Comparison of ENCODE assay signal across 15 cellular contexts in genomic region chr5:31556461-31556860, GRCh38. TPM values are rescaled to one million over a fixed set of nuclear protein-coding genes. Genes with fewer than 3 reads are reported as not detected.
DNase-seq lines count a peak whose midpoint lies in the region; ATAC-seq and TF ChIP-seq lines count a peak whose summit lies in the region.
"Had no signal": no experiment of that assay in that cellular context is flagged by ENCODE, and none has a peak within 500 bp of the region (broad histone marks: within the 10 kb centered on the region; RNA-seq: fewer than 3 reads in every experiment).

No MANE protein-coding gene starts in this region.

- no peaks in the 10 kb centered on the region for H4K20me1 ChIP-seq in SK-N-SH (ENCODE audit: insufficient read depth)
- H4K20me1 ChIP-seq: BLaER1 had no signal

- H3K79me2 ChIP-seq in SK-N-SH (ENCODE audit: insufficient read depth) = no peaks in the 10 kb centered on the region

- H3K9ac ChIP-seq in SK-N-SH = no peak overlapping the region
- H3K9ac ChIP-seq: BLaER1 had no signal

- no peak for TF ChIP-seq POLR2A in tibial nerve (IDR thresholded peaks at IDR 0.05)

- H3K4me3 ChIP-seq in SK-N-SH (ENCODE audit: low read depth in 2 of 2, low read length in 1 of 2) = no peak overlapping the region
- H3K4me3 ChIP-seq in tibial nerve = no peak overlapping the region
- H3K4me3 ChIP-seq: BLaER1, GM23338 had no signal

- H3K36me3 ChIP-seq in SK-N-SH (replicated peaks in 1 of 2; ENCODE audit: control insufficient read depth in 1 of 2, insufficient read depth in 2 of 2, low read length in 1 of 2) (peaks cover 26 to 30% of the 10 kb centered on the region in 2 experiments), tibial nerve (peaks cover 0 to 73% (median 5%) of the 10 kb centered on the region in 3 donors)

- TF ChIP-seq CTCF in SK-N-SH (IDR thresholded peaks at IDR 0.05) = no peak
- TF ChIP-seq CTCF in tibial nerve (IDR thresholded peaks at IDR 0.05) = no peak

- CTCF ChIA-PET in SK-N-SH (lab: Yijun Ruan, JAX) = interaction anchor here (0.6 to 1.6 kb wide), 3 partner anchors 253 to 884 kb away, joined by 3 to 4 read pairs (median 3); no protein-coding TSS in a partner anchor

- H3K27ac ChIP-seq in SK-N-SH (ENCODE audit: low read depth in 2 of 2, low read length in 1 of 2) (no peak overlapping the region), tibial nerve (no peak overlapping the region)
- H3K27ac ChIP-seq: 22Rv1, BLaER1 had no signal

- no peak for TF ChIP-seq EP300 in SK-N-SH (IDR thresholded peaks at IDR 0.05; ENCODE audit: borderline replicate concordance in 1 of 2, low read depth in 1 of 2, low read length in 1 of 2)
- TF ChIP-seq EP300 in tibial nerve (IDR thresholded peaks at IDR 0.05) = no peak

- no peak for DNase-seq in SK-N-SH
- DNase-seq in amniotic epithelial cell (ENCODE audit: low read depth) = peak; percentile 64
- DNase-seq in fibroblast of peridontal ligament (ENCODE audit: extremely low read depth) = peak; percentile 45
- no peak for DNase-seq in tibial nerve (ENCODE audit: low spot score in 2 of 2)
- no peak for DNase-seq in anterior cingulate cortex (lab: John Stamatoyannopoulos, UW)
- DNase-seq: AML-193, DMS53, GF-D8, H9 had no signal

- H3K27me3 ChIP-seq in SK-N-SH (ENCODE audit: insufficient read depth) = no peaks in the 10 kb centered on the region
- H3K27me3 ChIP-seq in tibial nerve = no peaks in the 10 kb centered on the region
- H3K27me3 ChIP-seq: BLaER1 had no signal

- peaks cover 0 to 13% of the 10 kb centered on the region in 2 experiments; a peak in 1 of 4 replicates for H3K4me1 ChIP-seq in SK-N-SH (ENCODE audit: control insufficient read depth in 1 of 2, insufficient read depth in 2 of 2, low read depth in 1 of 2, low read length in 1 of 2)
- no peaks in the 10 kb centered on the region for H3K4me1 ChIP-seq in tibial nerve
- H3K4me1 ChIP-seq: BLaER1 had no signal

- H3K9me3 ChIP-seq in SK-N-SH (no peaks in the 10 kb centered on the region), tibial nerve (no peaks in the 10 kb centered on the region)
- H3K9me3 ChIP-seq: BLaER1 had no signal

- POLR2A ChIA-PET in SK-N-SH (lab: Yijun Ruan, JAX) = no interaction called here

- peaks cover 3% of the 10 kb centered on the region for H3F3A ChIP-seq in SK-N-SH (replicated peaks; ENCODE audit: insufficient read depth)

- 87% methylated on average over 3 of the region's 3 CpGs for WGBS in SK-N-SH (ENCODE audit: low lambda C conversion rate)
- WGBS in tibial nerve, 2 donors = 66 to 67% methylated on average over 3 of the region's 3 CpGs

- ATAC-seq in SK-N-SH treated with all-trans-retinoic acid at 6 μM for 48 hours = peak; percentile 52; the same call in 2 of the 3 replicates
- no peak for ATAC-seq in HG03342 (IDR thresholded peaks at IDR 0.05; ENCODE audit: unreplicated experiment)
- ATAC-seq: GM23338, HepG2 had no signal

- H3K9me2 ChIP-seq in SK-N-SH = no peaks in the 10 kb centered on the region

- no peak for TF ChIP-seq RAD21 in SK-N-SH (IDR thresholded peaks at IDR 0.05; ENCODE audit: low read length)

- no peak overlapping the region for H3K4me2 ChIP-seq in SK-N-SH
- H3K4me2 ChIP-seq: BLaER1, GM23338 had no signal

- no peak overlapping the region for H2AFZ ChIP-seq in SK-N-SH (ENCODE audit: low read depth)
- H2AFZ ChIP-seq: GM23338 had no signal

TF ChIP-seq in SK-N-SH treated with all-trans-retinoic acid at 6 μM for 48 hours, 23 proteins besides CTCF, POLR2A, EP300 and RAD21:
- TF ChIP-seq OSR1 (CRISPR knock-in tag; IDR thresholded peaks at IDR 0.05) (no peak), ARNTL (CRISPR knock-in tag; IDR thresholded peaks at IDR 0.05; ENCODE audit: borderline replicate concordance, low read depth) (no peak), ZNF565 (CRISPR knock-in tag; conservative IDR thresholded peaks at IDR 0.05; ENCODE audit: low read depth) (no peak), TSHZ2 (CRISPR knock-in tag; IDR thresholded peaks at IDR 0.05) (no peak), ZNF70 (CRISPR knock-in tag; IDR thresholded peaks at IDR 0.05) (no peak), ZFP3 (CRISPR knock-in tag; IDR thresholded peaks at IDR 0.05) (no peak), SNAI2 (CRISPR knock-in tag; IDR thresholded peaks at IDR 0.05) (no peak), CSDC2 (CRISPR knock-in tag; IDR thresholded peaks at IDR 0.05) (no peak), PPARA (CRISPR knock-in tag; IDR thresholded peaks at IDR 0.05; ENCODE audit: borderline replicate concordance) (no peak)

TF ChIP-seq in SK-N-SH, 30 proteins besides CTCF, POLR2A, EP300 and RAD21:
- TF ChIP-seq JUND (IDR thresholded peaks at IDR 0.05) (no peak), GABPA (IDR thresholded peaks at IDR 0.05; ENCODE audit: low read depth) (no peak), CHD2 (IDR thresholded peaks at IDR 0.05; ENCODE audit: low read length, partially characterized antibody) (no peak), FOXM1 (IDR thresholded peaks at IDR 0.05; ENCODE audit: low read depth) (no peak), RCOR1 (IDR thresholded peaks at IDR 0.05; ENCODE audit: low read length) (no peak)

RNA-seq across cellular contexts. Expression of gene C5orf22, which starts 24.4 kb away (rescaled TPM):
- polyA plus RNA-seq in SK-N-SH (2012; rRNA removed) = 13.6 and 14.7 TPM in 2 replicates
- polyA plus RNA-seq in SK-N-SH (2012; cell fraction: cytosol; rRNA removed) = 16.8 and 18.2 TPM in 2 replicates
- polyA plus RNA-seq in SK-N-SH (2012; cell fraction: nucleus; rRNA removed) = 7.3 and 12.9 TPM in 2 replicates
- total RNA-seq in tibial nerve = 10 to 100 TPM in 1 of 4 donors, 1 to 10 TPM in 3; 6.5 to 22.8 (median 9.5) TPM

RNA-seq across cellular contexts. Expression of gene DROSHA, which starts 24.6 kb away (rescaled TPM):
- 47.2 and 49.3 TPM in 2 replicates for polyA plus RNA-seq in SK-N-SH (2012; rRNA removed)
- 51.7 and 60.0 TPM in 2 replicates for polyA plus RNA-seq in SK-N-SH (2012; cell fraction: cytosol; rRNA removed)
- polyA plus RNA-seq in SK-N-SH (2012; cell fraction: nucleus; rRNA removed) = 82.2 and 110 TPM in 2 replicates
- total RNA-seq in tibial nerve = 10 to 100 TPM; 53.0 to 65.9 (median 59.6) TPM

Comparison
In these comparisons a context has a peak if more than half of its experiments do, and no peak if none do; other contexts are left out.
1. DNase-seq: peak in amniotic epithelial cell (single experiment) and fibroblast of peridontal ligament (single experiment); none in SK-N-SH (single experiment), tibial nerve (0 of 2) and anterior cingulate cortex (0 of 58).